Comparison of ENCODE assay signal across 28 cellular contexts in genomic region chr1:222461941-222462340, GRCh38.
"Had no signal": no experiment of that assay in that cellular context is flagged by ENCODE, and none has a peak within 500 bp of the region (broad histone marks: within the 10 kb centered on the region; RNA-seq: fewer than 3 reads in every experiment).

No MANE protein-coding gene starts in this region.

- H3K27ac Mint-ChIP-seq: activated CD8-positive, alpha-beta T cell treated with anti-CD3 and anti-CD28 coated beads, Interleukin-2, amount 10 ng/mL, durations not matched to agents 7 days and 5 days; activated naive CD8-positive, alpha-beta T cell treated with anti-CD3 and anti-CD28 coated beads, Interleukin-2, amount 10 ng/mL, durations not matched to agents 7 days and 5 days; T-cell; WTC11 had no signal

- DNase-seq: activated CD4-positive, alpha-beta T cell treated with anti-CD3 and anti-CD28 coated beads for 48 hours; activated CD4-positive, alpha-beta T cell treated with anti-CD3 and anti-CD28 coated beads, Interleukin-2, amount 50 U/mL, for 4 hours; activated CD4-positive, CD25-positive, alpha-beta regulatory T cell treated with anti-CD3 and anti-CD28 coated beads, Interleukin-2, amount 50 U/mL, for 72 hours; activated CD8-positive, alpha-beta memory T cell treated with anti-CD3 and anti-CD28 coated beads, Interleukin-2, amount 50 U/mL, for 48 hours; activated CD8-positive, alpha-beta T cell treated with anti-CD3 and anti-CD28 coated beads, Interleukin-2, amount 10 ng/mL, durations not matched to agents 7 days and 5 days; activated naive CD4-positive, alpha-beta T cell treated with anti-CD3 and anti-CD28 coated beads, Interleukin-2, amount 50 U/mL, for 16 hours; activated naive CD8-positive, alpha-beta T cell treated with anti-CD3 and anti-CD28 coated beads, Interleukin-2, amount 10 ng/mL, durations not matched to agents 7 days and 5 days; activated T-cell treated with anti-CD3 and anti-CD28 coated beads, Interleukin-2, amount 50 U/mL, for 1 hour; adrenal gland; anterior cingulate cortex; Karpas-422; MM.1S; NCI-H1105; NCI-H1436; NCI-H1694 treated with DMSO at 0.1 percent for 48 hours; NCI-H2029 treated with DMSO at 0.1 percent for 48 hours; NCI-H510A treated with DMSO at 0.1 percent for 48 hours; NCI-H69; NK-92 treated with Interleukin-12 subunit alpha and Interleukin-12 subunit beta, amount 100 ng/mL, for 24 hours; RPMI8226; T-cell; T-helper 2 cell; T1000 had no signal

- H3K4me3 Mint-ChIP-seq: activated CD8-positive, alpha-beta T cell treated with anti-CD3 and anti-CD28 coated beads, Interleukin-2, amount 10 ng/mL, durations not matched to agents 7 days and 5 days; activated naive CD8-positive, alpha-beta T cell treated with anti-CD3 and anti-CD28 coated beads, Interleukin-2, amount 10 ng/mL, durations not matched to agents 7 days and 5 days; central memory CD8-positive, alpha-beta T cell; T-cell; WTC11 had no signal

- H3K27me3 ChIP-seq: adrenal gland had no signal

- H3K27ac ChIP-seq: adrenal gland, SK-N-MC had no signal

- H3K4me3 ChIP-seq: adrenal gland, SK-N-MC had no signal

- ATAC-seq: activated CD8-positive, alpha-beta T cell treated with anti-CD3 and anti-CD28 coated beads, Interleukin-2, amount 10 ng/mL, durations not matched to agents 7 days and 5 days; Panc1; Right ventricle myocardium inferior; T-cell; WTC11 had no signal

- H3K36me3 ChIP-seq: adrenal gland had no signal
